1 cellular context compared by ENCODE assay signal in the genomic region with DNA sequence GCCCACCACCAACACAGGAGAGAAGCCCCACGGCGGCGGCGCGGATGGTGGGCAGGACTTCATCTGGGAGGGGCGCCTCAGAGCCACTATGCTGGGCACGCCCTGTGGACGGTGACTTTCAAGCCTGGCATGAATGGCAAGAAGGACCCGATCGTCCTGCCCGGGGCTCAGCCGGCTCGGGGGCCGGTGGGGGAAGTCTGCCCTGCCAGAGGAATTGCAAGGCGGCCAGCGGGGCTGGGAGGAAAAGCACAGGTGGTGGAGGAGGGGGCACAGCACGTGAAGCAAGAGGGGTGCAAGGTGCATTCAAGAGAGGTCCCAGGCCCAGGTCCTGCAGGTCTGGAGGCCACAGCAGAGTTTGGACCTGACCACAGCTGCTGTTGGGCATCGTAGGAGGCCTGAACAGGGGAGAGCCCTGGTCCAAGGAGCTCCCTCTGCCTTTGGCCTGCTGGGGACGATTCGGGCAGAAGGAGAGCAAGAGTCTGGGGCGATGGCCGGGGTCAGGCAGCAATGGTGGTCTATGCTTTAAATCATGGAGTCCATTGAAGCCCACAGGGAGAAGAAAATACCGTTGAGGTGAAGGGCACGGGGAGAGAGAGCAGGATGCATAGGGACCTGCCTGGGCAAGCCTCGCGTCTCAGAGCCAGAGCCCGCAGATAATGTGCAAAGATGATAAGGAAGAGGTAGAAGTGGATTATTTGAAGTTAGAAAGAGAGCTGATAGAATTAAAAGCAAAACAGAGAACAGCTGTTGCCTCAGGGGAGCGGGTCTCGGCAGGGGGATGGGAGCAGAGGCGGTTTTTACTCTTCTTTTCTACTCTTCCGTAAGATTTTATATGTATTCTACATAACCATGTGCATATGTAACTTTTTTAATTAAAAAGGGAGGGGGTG.
TF ChIP-seq lines count a peak whose summit lies in the region.

No MANE protein-coding gene starts in this region.

TF ChIP-seq in HepG2, 621 proteins besides CTCF, POLR2A, EP300 and RAD21 (continued from another document):
- TF ChIP-seq THYN1 (CRISPR knock-in tag; IDR thresholded peaks at IDR 0.05; ENCODE audit: borderline replicate concordance, low read depth): no peak
- TF ChIP-seq HDAC2 (CRISPR knock-in tag; IDR thresholded peaks at IDR 0.05): no peak
- no peak for TF ChIP-seq MEIS2 (CRISPR knock-in tag; IDR thresholded peaks at IDR 0.05)
- TF ChIP-seq, protein P1, sequence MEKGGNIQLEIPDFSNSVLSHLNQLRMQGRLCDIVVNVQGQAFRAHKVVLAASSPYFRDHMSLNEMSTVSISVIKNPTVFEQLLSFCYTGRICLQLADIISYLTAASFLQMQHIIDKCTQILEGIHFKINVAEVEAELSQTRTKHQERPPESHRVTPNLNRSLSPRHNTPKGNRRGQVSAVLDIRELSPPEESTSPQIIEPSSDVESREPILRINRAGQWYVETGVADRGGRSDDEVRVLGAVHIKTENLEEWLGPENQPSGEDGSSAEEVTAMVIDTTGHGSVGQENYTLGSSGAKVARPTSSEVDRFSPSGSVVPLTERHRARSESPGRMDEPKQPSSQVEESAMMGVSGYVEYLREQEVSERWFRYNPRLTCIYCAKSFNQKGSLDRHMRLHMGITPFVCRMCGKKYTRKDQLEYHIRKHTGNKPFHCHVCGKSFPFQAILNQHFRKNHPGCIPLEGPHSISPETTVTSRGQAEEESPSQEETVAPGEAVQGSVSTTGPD (CRISPR knock-in tag; IDR thresholded peaks at IDR 0.05): no peak
- no peak for TF ChIP-seq ZNF446 (CRISPR knock-in tag; IDR thresholded peaks at IDR 0.05)
- TF ChIP-seq, protein P2, sequence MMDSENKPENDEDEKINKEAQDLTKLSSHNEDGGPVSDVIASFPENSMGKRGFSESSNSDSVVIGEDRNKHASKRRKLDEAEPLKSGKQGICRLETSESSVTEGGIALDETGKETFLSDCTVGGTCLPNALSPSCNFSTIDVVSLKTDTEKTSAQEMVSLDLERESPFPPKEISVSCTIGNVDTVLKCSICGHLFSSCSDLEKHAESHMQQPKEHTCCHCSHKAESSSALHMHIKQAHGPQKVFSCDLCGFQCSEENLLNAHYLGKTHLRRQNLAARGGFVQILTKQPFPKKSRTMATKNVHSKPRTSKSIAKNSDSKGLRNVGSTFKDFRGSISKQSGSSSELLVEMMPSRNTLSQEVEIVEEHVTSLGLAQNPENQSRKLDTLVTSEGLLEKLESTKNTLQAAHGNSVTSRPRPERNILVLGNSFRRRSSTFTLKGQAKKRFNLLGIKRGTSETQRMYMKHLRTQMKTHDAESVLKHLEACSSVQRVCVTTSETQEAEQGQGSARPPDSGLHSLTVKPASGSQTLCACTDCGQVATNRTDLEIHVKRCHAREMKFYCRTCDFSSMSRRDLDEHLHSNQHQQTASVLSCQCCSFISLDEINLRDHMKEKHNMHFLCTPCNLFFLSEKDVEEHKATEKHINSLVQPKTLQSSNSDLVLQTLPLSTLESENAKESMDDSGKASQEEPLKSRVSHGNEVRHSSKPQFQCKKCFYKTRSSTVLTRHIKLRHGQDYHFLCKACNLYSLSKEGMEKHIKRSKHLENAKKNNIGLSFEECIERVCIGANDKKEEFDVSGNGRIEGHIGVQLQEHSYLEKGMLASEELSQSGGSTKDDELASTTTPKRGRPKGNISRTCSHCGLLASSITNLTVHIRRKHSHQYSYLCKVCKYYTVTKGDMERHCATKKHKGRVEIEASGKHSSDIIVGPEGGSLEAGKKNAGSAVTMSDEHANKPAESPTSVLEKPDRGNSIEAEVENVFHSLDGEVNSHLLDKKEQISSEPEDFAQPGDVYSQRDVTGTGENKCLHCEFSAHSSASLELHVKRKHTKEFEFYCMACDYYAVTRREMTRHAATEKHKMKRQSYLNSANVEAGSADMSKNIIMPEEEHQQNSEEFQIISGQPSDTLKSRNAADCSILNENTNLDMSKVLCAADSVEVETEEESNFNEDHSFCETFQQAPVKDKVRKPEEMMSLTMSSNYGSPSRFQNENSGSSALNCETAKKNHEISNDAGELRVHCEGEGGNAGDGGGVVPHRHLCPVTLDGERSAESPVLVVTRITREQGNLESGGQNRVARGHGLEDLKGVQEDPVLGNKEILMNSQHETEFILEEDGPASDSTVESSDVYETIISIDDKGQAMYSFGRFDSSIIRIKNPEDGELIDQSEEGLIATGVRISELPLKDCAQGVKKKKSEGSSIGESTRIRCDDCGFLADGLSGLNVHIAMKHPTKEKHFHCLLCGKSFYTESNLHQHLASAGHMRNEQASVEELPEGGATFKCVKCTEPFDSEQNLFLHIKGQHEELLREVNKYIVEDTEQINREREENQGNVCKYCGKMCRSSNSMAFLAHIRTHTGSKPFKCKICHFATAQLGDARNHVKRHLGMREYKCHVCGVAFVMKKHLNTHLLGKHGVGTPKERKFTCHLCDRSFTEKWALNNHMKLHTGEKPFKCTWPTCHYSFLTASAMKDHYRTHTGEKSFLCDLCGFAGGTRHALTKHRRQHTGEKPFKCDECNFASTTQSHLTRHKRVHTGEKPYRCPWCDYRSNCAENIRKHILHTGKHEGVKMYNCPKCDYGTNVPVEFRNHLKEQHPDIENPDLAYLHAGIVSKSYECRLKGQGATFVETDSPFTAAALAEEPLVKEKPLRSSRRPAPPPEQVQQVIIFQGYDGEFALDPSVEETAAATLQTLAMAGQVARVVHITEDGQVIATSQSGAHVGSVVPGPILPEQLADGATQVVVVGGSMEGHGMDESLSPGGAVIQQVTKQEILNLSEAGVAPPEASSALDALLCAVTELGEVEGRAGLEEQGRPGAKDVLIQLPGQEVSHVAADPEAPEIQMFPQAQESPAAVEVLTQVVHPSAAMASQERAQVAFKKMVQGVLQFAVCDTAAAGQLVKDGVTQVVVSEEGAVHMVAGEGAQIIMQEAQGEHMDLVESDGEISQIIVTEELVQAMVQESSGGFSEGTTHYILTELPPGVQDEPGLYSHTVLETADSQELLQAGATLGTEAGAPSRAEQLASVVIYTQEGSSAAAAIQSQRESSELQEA (CRISPR knock-in tag; IDR thresholded peaks at IDR 0.05; ENCODE audit: not compliant biosample characterization): no peak
- TF ChIP-seq SUZ12 (IDR thresholded peaks at IDR 0.05; ENCODE audit: low read depth, low read length): no peak
- TF ChIP-seq, protein P3, sequence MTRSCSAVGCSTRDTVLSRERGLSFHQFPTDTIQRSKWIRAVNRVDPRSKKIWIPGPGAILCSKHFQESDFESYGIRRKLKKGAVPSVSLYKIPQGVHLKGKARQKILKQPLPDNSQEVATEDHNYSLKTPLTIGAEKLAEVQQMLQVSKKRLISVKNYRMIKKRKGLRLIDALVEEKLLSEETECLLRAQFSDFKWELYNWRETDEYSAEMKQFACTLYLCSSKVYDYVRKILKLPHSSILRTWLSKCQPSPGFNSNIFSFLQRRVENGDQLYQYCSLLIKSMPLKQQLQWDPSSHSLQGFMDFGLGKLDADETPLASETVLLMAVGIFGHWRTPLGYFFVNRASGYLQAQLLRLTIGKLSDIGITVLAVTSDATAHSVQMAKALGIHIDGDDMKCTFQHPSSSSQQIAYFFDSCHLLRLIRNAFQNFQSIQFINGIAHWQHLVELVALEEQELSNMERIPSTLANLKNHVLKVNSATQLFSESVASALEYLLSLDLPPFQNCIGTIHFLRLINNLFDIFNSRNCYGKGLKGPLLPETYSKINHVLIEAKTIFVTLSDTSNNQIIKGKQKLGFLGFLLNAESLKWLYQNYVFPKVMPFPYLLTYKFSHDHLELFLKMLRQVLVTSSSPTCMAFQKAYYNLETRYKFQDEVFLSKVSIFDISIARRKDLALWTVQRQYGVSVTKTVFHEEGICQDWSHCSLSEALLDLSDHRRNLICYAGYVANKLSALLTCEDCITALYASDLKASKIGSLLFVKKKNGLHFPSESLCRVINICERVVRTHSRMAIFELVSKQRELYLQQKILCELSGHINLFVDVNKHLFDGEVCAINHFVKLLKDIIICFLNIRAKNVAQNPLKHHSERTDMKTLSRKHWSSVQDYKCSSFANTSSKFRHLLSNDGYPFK (CRISPR knock-in tag; IDR thresholded peaks at IDR 0.05; ENCODE audit: borderline replicate concordance): no peak
- TF ChIP-seq RXRA (CRISPR knock-in tag; IDR thresholded peaks at IDR 0.05): no peak
- TF ChIP-seq DPF2 (CRISPR knock-in tag; IDR thresholded peaks at IDR 0.05; ENCODE audit: borderline replicate concordance, low read depth): no peak
- no peak for TF ChIP-seq MIER2 (CRISPR knock-in tag; IDR thresholded peaks at IDR 0.05)
- no peak for TF ChIP-seq ZNF841 (CRISPR knock-in tag; IDR thresholded peaks at IDR 0.05; ENCODE audit: borderline replicate concordance)
- no peak for TF ChIP-seq SRSF1 (optimal IDR thresholded peaks at IDR 0.05; ENCODE audit: low read depth, low read length)
- no peak for TF ChIP-seq ZNF746 (CRISPR knock-in tag; IDR thresholded peaks at IDR 0.05)
- no peak for TF ChIP-seq GTF2F1 (IDR thresholded peaks at IDR 0.05; ENCODE audit: low read length)
- no peak for TF ChIP-seq MIXL1 (CRISPR knock-in tag; IDR thresholded peaks at IDR 0.05)
